8 cellular contexts compared by ENCODE assay signal in the genomic region with DNA sequence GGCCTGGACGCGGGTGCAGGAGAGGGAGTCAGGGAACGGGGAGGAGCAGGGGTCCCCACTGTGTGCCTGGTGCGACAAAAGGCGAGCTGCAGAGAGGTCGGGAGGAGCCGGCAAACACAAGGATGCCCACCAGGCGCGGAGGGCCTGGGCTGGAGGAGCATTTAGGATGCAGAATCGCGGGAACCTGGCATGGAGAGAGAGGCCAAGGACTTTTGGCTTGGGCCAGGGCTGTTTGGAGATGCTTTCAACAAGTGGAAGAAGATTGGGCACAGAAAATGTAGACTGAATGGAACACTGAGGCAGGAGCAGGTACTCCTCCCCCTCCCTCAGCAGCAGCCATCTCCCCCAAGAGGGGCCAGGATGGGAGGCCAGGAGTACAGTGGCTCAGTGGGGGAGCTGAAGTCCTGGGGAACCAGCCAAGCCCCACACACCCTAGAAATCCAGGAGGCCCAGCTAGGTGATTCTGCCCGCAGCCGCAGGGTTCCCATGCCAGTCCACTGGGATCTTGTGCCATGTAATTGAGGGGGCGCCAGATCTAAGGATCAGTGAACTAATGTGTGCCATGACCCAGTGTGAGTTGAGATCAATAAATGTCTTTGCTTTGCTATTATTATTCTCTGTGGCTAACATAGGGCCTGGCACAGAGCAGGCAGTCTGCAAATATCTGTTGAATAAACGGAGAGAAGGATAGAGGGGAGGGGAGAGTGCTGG. TPM values are rescaled to one million over a fixed set of nuclear protein-coding genes. Genes with fewer than 3 reads are reported as not detected.
DNase-seq lines count a peak whose midpoint lies in the region; ATAC-seq and TF ChIP-seq lines count a peak whose summit lies in the region.

No MANE protein-coding gene starts in this region.

- no peak for TF ChIP-seq CTCF in AG04450 (IDR thresholded peaks at IDR 0.05; ENCODE audit: low read depth, low read length)

- no peak overlapping the region for H3K9ac ChIP-seq in HUES64 (ENCODE audit: low read depth, low read length)
- peak overlapping the region; percentile 33 for H3K9ac ChIP-seq in muscle layer of colon (ENCODE audit: low read length)

- ATAC-seq in HG03135 (IDR thresholded peaks at IDR 0.05; ENCODE audit: unreplicated experiment) (no peak), GM19452 (IDR thresholded peaks at IDR 0.05; ENCODE audit: unreplicated experiment) (no peak)

- H3K27me3 ChIP-seq in AG04450 (ENCODE audit: control insufficient read depth, insufficient read depth, low read length) (peaks cover 46% of the 10 kb centered on the region), HUES64 (ENCODE audit: insufficient read depth, low read length) (peaks cover 50% of the 10 kb centered on the region), muscle layer of colon (ENCODE audit: control insufficient read depth in 1 of 2, insufficient read depth in 2 of 2, low read length in 2 of 2) (peaks cover 0 to 13% of the 10 kb centered on the region in 2 donors)

- 30% methylated on average over 15 of the region's 15 CpGs for WGBS in HUES64

- no peaks in the 10 kb centered on the region for H3K36me3 ChIP-seq in HUES64 (ENCODE audit: insufficient read depth, low read length)
- no peaks in the 10 kb centered on the region for H3K36me3 ChIP-seq in muscle layer of colon (ENCODE audit: insufficient read depth, low read length)

- 0 out of 2 replicates have a peak, but pooled peaks cover 5% of the 10 kb centered on the region for H3K4me1 ChIP-seq in HUES64 (ENCODE audit: insufficient read depth, low read length)
- H3K4me1 ChIP-seq in muscle layer of colon (ENCODE audit: insufficient read depth, low read length) = peaks cover 7% of the 10 kb centered on the region

- peaks cover 4% of the 10 kb centered on the region; the same call in 1 of the 2 replicates for H3K9me3 ChIP-seq in AG04450 (ENCODE audit: control insufficient read depth, insufficient read depth, low read length)
- no peaks in the 10 kb centered on the region for H3K9me3 ChIP-seq in HUES64 (ENCODE audit: insufficient read depth, low read depth, low read length)
- no peaks in the 10 kb centered on the region for H3K9me3 ChIP-seq in muscle layer of colon (ENCODE audit: low read length)

- CTCF ChIA-PET in AG04450 (lab: Charles Lee) = interaction anchor here (2.2 kb wide), 1 partner anchor 17 kb away, joined by 8 read pairs; no protein-coding TSS in a partner anchor

- peak overlapping the region; percentile 95 for H3K4me3 ChIP-seq in AG04450 (ENCODE audit: low read depth, low read length)
- peak overlapping the region; percentile 94 for H3K4me3 ChIP-seq in HUES64 (ENCODE audit: low read length)
- H3K4me3 ChIP-seq in muscle layer of colon (ENCODE audit: low read depth in 1 of 2, low read length in 2 of 2) = peak overlapping the region; percentile 92 to 97

- DNase-seq in AG04450 (ENCODE audit: low read depth, low spot score) (no peak), cerebellum (ENCODE audit: low spot score) (peak; percentile 26), NOMO-1 (lab: John Stamatoyannopoulos, UW; ENCODE audit: unreplicated experiment in 2 of 2) (no peak), GDM1 (lab: John Stamatoyannopoulos, UW) (no peak)

- H3K27ac ChIP-seq in AG04450 (ENCODE audit: low read depth, low read length) = no peak overlapping the region
- no peak overlapping the region for H3K27ac ChIP-seq in HUES64 (ENCODE audit: low read depth, low read length)
- H3K27ac ChIP-seq in muscle layer of colon (ENCODE audit: low read depth, low read length) = no peak overlapping the region

- POLR2A ChIA-PET in AG04450 (lab: Yijun Ruan, JAX) = no interaction called here

RNA-seq across cellular contexts. Expression of a gene that starts 1.1 kb away (rescaled TPM):
- polyA plus RNA-seq in AG04450 (2011; rRNA removed) = 0.07 TPM in 1 of 2 replicates, not detected in the other
- not detected in 2 replicates for polyA minus RNA-seq in AG04450 (2011; rRNA and poly(A)+ RNA removed)
- 1.2 TPM for polyA plus RNA-seq in HUES64 (2013, experiment 1 of 2)
- 2.3 TPM for polyA plus RNA-seq in HUES64 (2013, experiment 2 of 2)
- 14.2 TPM for total RNA-seq in cerebellum

RNA-seq across cellular contexts. Expression of a gene that starts 39.4 kb away (rescaled TPM):
- polyA plus RNA-seq in AG04450 (2011; rRNA removed) = 0.98 and 1.4 TPM in 2 replicates
- 1.9 and 2.7 TPM in 2 replicates for polyA minus RNA-seq in AG04450 (2011; rRNA and poly(A)+ RNA removed)
- polyA plus RNA-seq in HUES64 (2013, experiment 1 of 2) = 0.55 TPM
- polyA plus RNA-seq in HUES64 (2013, experiment 2 of 2) = 0.38 TPM
- 5.6 TPM for total RNA-seq in cerebellum
